8 cellular contexts compared by ENCODE assay signal in the genomic region with DNA sequence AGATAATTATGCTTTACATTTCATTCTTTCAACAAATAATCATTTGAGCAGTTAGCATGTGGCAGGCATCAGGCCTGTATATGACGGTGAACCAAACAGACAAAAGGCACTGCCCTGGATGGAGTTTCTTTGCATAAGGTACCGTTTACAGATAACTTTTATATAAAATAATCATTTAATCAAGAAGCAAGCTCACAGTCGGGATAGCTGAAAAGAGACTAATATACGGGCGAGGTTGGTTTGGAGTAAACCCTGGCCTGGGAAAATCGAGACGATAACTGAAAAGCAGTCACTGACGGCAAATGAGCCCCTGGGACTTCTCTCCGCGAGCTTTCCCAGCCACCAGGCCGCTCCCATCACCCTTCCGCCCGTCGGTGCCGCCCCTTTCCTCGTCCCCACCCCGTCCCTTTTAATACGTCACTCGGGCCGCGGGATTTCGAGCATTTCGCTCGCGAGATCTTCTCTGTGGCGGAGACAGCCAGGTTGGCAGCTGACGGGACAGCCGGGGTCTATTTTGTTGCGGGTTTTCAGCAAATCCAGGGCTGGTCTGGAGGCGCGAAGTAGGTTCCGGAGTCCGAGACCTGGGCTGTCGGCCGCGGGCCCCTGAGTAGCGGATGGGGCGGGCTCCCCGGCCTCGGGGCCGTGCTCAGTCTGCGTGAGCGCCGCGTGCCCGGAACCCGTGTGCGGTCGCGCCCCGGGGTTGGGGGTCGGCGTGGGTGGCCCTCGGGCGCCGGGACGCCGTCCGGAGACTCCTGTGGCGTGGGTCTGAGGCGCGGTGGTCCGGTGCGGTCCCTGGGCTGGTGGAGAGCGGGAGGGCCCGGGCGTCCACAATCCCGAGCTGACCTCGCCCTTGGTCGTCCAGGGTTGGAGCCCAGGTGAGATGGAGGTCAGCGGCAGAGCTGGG. TPM values are rescaled to one million over a fixed set of nuclear protein-coding genes. Genes with fewer than 3 reads are reported as not detected.
DNase-seq lines count a peak whose midpoint lies in the region; TF ChIP-seq lines count a peak whose summit lies in the region.

Gene NMD3, plus strand, starts transcription at position 462 of the 904 bp plus-strand sequence. CDS start 703 bp downstream, outside the sequence.

- peak; percentile 54 for TF ChIP-seq EP300 in neural cell (conservative IDR thresholded peaks at IDR 0.05; ENCODE audit: poor library complexity, severe bottlenecking)
- TF ChIP-seq EP300 in stomach (IDR thresholded peaks at IDR 0.05), result no peak

- intact Hi-C loops in stomach (cut with DNase I; ENCODE audit: low total_unique reads), result no loop called here

- no peaks in the 10 kb centered on the region for H3K27me3 ChIP-seq in H7 (ENCODE audit: control insufficient read depth, insufficient read depth, low read length)
- H3K27me3 ChIP-seq in neural cell (ENCODE audit: insufficient read depth, low read depth, low read length), result no peaks in the 10 kb centered on the region
- no peaks in the 10 kb centered on the region for H3K27me3 ChIP-seq in stomach

- peaks cover 2% of the 10 kb centered on the region for H3K36me3 ChIP-seq in H7 (replicated peaks; ENCODE audit: control insufficient read depth, insufficient read depth, low read length)
- H3K36me3 ChIP-seq in neural cell (ENCODE audit: insufficient read depth, low read length), result no peaks in the 10 kb centered on the region
- H3K36me3 ChIP-seq in stomach, result peaks cover 0 to 10% (median 2%) of the 10 kb centered on the region in 4 donors

- no peaks in the 10 kb centered on the region for H3F3A ChIP-seq in neural cell (ENCODE audit: insufficient read depth, low read length, poor library complexity, severe bottlenecking)

- H3K27ac ChIP-seq in neural cell (ENCODE audit: low read length) (peak within 1 kb of the TSS; percentile 76), stomach (peak within 1 kb of the TSS; percentile 91 to 99 (median 97))

- H2AFZ ChIP-seq in neural cell (ENCODE audit: low read depth, low read length), result peak within 1 kb of the TSS; percentile 81

- no peaks in the 10 kb centered on the region for H3K9me3 ChIP-seq in neural cell (ENCODE audit: low read length)
- no peaks in the 10 kb centered on the region for H3K9me3 ChIP-seq in stomach

- TF ChIP-seq RAD21 in neural cell (conservative IDR thresholded peaks at IDR 0.05), result peak; percentile 30

- peaks cover 24 to 42% (median 33%) of the 10 kb centered on the region in 4 donors for H3K4me1 ChIP-seq in stomach

- peak; percentile 96 for DNase-seq in ELF-1 (ENCODE audit: low read depth, low spot score)
- peak; percentile 90 for DNase-seq in H7
- peak; percentile 96 for DNase-seq in M059J (ENCODE audit: low read depth)
- peak; percentile 81 for DNase-seq in SHP77 treated with DMSO at 0.1 percent for 48 hours (lab: John Stamatoyannopoulos, UW)
- DNase-seq in activated effector memory CD4-positive, alpha-beta T cell treated with anti-CD3 and anti-CD28 coated beads, Interleukin-2, amount 50 U/mL, for 16 hours, result peak; percentile 96
- peak; percentile 83 for DNase-seq in fibroblast of the conjunctiva (ENCODE audit: low read depth)
- peak; percentile 96 for DNase-seq in stomach

- H3K4me2 ChIP-seq in neural cell (ENCODE audit: low read length), result peak within 1 kb of the TSS; percentile 84

- H3K4me3 ChIP-seq in H7 (ENCODE audit: insufficient read depth, low read depth, low read length) (peak within 1 kb of the TSS; percentile 90), neural cell (ENCODE audit: low read length) (peak within 1 kb of the TSS; percentile 89), stomach (peak within 1 kb of the TSS; percentile 76 to 93 (median 91))

- no peaks in the 10 kb centered on the region for H4K20me1 ChIP-seq in neural cell (ENCODE audit: insufficient read depth)

- peak within 1 kb of the TSS; percentile 81 for H3K9ac ChIP-seq in neural cell (ENCODE audit: low read length)

- peaks cover 19% of the 10 kb centered on the region for H3K79me2 ChIP-seq in neural cell (replicated peaks; ENCODE audit: insufficient read depth, low read length)

- 0 to 1% (median 0%) methylated on average over 49 to 71 of the region's 71 CpGs for WGBS in stomach, 5 donors

- TF ChIP-seq POLR2A in stomach (IDR thresholded peaks at IDR 0.05), result peak in 2 of 4 donors; percentile 35 to 54

- no peaks in the 10 kb centered on the region for H3K9me2 ChIP-seq in neural cell (ENCODE audit: insufficient read depth, low read length)

- TF ChIP-seq CTCF in neural cell (IDR thresholded peaks at IDR 0.05; ENCODE audit: poor library complexity, severe bottlenecking), result no peak
- TF ChIP-seq CTCF in stomach (IDR thresholded peaks at IDR 0.05), result no peak

TF ChIP-seq in neural cell, 6 proteins besides CTCF, POLR2A, EP300 and RAD21:
- peak; percentile 73 for TF ChIP-seq POLR2AphosphoS5 (IDR thresholded peaks at IDR 0.05)
- no peak for TF ChIP-seq SMC3 (conservative IDR thresholded peaks at IDR 0.05; ENCODE audit: poor library complexity)
- TF ChIP-seq MXI1 (conservative IDR thresholded peaks at IDR 0.05; ENCODE audit: poor library complexity, severe bottlenecking), result peak; percentile 82
- no peak for TF ChIP-seq EZH2 (IDR thresholded peaks at IDR 0.05; ENCODE audit: borderline replicate concordance, insufficient read depth, low read length, poor library complexity, severe bottlenecking)
- TF ChIP-seq TAF1 (IDR thresholded peaks at IDR 0.05; ENCODE audit: low read depth), result no peak
- TF ChIP-seq, protein P1, sequence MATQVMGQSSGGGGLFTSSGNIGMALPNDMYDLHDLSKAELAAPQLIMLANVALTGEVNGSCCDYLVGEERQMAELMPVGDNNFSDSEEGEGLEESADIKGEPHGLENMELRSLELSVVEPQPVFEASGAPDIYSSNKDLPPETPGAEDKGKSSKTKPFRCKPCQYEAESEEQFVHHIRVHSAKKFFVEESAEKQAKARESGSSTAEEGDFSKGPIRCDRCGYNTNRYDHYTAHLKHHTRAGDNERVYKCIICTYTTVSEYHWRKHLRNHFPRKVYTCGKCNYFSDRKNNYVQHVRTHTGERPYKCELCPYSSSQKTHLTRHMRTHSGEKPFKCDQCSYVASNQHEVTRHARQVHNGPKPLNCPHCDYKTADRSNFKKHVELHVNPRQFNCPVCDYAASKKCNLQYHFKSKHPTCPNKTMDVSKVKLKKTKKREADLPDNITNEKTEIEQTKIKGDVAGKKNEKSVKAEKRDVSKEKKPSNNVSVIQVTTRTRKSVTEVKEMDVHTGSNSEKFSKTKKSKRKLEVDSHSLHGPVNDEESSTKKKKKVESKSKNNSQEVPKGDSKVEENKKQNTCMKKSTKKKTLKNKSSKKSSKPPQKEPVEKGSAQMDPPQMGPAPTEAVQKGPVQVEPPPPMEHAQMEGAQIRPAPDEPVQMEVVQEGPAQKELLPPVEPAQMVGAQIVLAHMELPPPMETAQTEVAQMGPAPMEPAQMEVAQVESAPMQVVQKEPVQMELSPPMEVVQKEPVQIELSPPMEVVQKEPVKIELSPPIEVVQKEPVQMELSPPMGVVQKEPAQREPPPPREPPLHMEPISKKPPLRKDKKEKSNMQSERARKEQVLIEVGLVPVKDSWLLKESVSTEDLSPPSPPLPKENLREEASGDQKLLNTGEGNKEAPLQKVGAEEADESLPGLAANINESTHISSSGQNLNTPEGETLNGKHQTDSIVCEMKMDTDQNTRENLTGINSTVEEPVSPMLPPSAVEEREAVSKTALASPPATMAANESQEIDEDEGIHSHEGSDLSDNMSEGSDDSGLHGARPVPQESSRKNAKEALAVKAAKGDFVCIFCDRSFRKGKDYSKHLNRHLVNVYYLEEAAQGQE (IDR thresholded peaks at IDR 0.05; ENCODE audit: borderline replicate concordance), result peak; percentile 76

RNA-seq across cellular contexts. Expression of gene NMD3, which starts in this region (rescaled TPM):
- 45.2 and 57.8 TPM in 2 replicates for total RNA-seq in H7 (2014; rRNA removed; shearing (Covaris generic))
- total RNA-seq in M059J (2014; rRNA removed; shearing (Covaris generic)), result 43.6 and 64.4 TPM in 2 replicates
- polyA plus RNA-seq in neural cell, result 22.4 and 25.3 TPM in 2 replicates
- 66.7 and 72.2 TPM in 2 replicates for polyA minus RNA-seq in neural cell
- 100 to 1,000 TPM in 1 of 5 donors, 10 to 100 TPM in 4; 23.8 to 151 (median 61.6) TPM for total RNA-seq in stomach
- 10 to 100 TPM; 21.3 to 48.6 (median 39.5) TPM for polyA plus RNA-seq in stomach

Comparison
In these comparisons a context has a peak if more than half of its experiments do, and no peak if none do; other contexts are left out.
1. Peak in every context shown above with its lines: DNase-seq, H3K4me3 ChIP-seq and H3K27ac ChIP-seq.